ENCODE assay signal across 8 cellular contexts in the genomic region with DNA sequence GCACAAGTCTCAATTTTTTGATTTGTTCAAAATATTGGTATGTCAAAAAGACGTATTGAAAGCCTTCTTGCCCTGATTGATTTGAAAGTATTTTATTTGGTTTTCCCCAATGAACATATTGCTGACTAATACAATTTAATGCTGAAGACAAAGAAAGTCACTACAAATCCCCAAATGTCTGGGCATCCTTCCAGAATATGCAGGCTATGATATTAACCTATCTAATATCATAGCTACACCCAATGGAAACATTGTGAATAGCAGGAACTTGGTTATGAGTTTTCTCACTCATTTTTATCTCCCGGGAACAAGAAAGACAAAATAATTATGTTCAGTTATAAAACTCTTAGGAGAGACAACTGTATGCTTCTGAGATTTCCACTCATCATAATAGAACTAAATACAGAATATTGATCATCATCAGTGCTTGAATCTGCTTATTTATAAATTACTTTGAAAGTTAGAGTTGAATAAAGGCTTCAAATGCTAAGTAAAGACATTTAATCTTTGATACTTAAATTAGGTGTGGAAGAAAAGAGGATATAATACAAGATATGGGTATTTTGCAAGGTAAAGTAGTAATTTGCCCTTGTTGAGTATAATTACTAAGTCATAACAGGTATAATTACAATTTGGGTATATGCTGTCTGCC.
DNase-seq lines count a peak whose midpoint lies in the region; ATAC-seq and TF ChIP-seq lines count a peak whose summit lies in the region.

No MANE protein-coding gene starts in this region.

- CTCF ChIA-PET in Caco-2 (lab: Charles Lee): no interaction called here
- CTCF ChIA-PET in MCF 10A (lab: Yijun Ruan, JAX): interaction anchor here (0.5 to 2.8 kb wide), 16 partner anchors 10 to 1289 kb away, joined by 3 to 9 read pairs (median 3); a partner anchor contains a TSS

- POLR2A ChIA-PET in Caco-2 (lab: Charles Lee): no interaction called here
- POLR2A ChIA-PET in MCF 10A (lab: Yijun Ruan, JAX): interaction anchor here (1.1 to 11.4 kb wide), 7 partner anchors 45 to 1416 kb away, joined by 3 to 144 read pairs (median 5); a partner anchor contains a TSS

- DNase-seq in Caco-2 (peak in 1 of 2 experiments; percentile 7), NCI-H1105 (lab: John Stamatoyannopoulos, UW) (peak; percentile 63), MCF 10A (ENCODE audit: unreplicated experiment) (peak; percentile 94), myocyte (ENCODE audit: low read depth) (peak; percentile 88), iPS-NIHi11 (ENCODE audit: low spot score) (no peak), NCI-H774 (lab: John Stamatoyannopoulos, UW) (no peak), NCI-H2081 treated with DMSO at 0.1 percent for 48 hours (lab: John Stamatoyannopoulos, UW) (no peak)

- H3K4me3 ChIP-seq in Caco-2 (ENCODE audit: low read depth, low read length): no peak overlapping the region

- intact Hi-C loops in Caco-2 (cut with micrococcal nuclease; ENCODE audit: unreplicated experiment): loop anchor here (1.0 to 5.0 kb wide), 3 partner anchors 72 to 1097 kb away; no protein-coding TSS in a partner anchor
- intact Hi-C loops in MCF 10A (cut with micrococcal nuclease): loop anchor here (1.0 to 5.0 kb wide), 5 partner anchors 481 to 1287 kb away; no protein-coding TSS in a partner anchor

- no peak for ATAC-seq in HG03025 (IDR thresholded peaks at IDR 0.05; ENCODE audit: low FRiP score, unreplicated experiment)

- H3K4me1 ChIP-seq in Caco-2: no peaks in the 10 kb centered on the region

- H3K27ac Mint-ChIP-seq in Caco-2 (ENCODE audit: unreplicated experiment) (no peak overlapping the region), MCF 10A (ENCODE audit: low read depth, unreplicated experiment) (peak overlapping the region; percentile 35)

- no peaks in the 10 kb centered on the region for H3K9me3 ChIP-seq in Caco-2

- no peaks in the 10 kb centered on the region for H3K36me3 ChIP-seq in Caco-2 (ENCODE audit: control insufficient read depth, insufficient read depth, low read length)

- H3K27me3 ChIP-seq in Caco-2 (replicated peaks; ENCODE audit: control insufficient read depth, insufficient read depth, low read length): no peaks in the 10 kb centered on the region

- H3K9me3 Mint-ChIP-seq in Caco-2 (ENCODE audit: unreplicated experiment) (no peaks in the 10 kb centered on the region), MCF 10A (ENCODE audit: unreplicated experiment) (no peaks in the 10 kb centered on the region)

- H3K4me1 Mint-ChIP-seq in Caco-2 (ENCODE audit: low read depth, unreplicated experiment): no peaks in the 10 kb centered on the region
- peaks cover 17% of the 10 kb centered on the region for H3K4me1 Mint-ChIP-seq in MCF 10A (ENCODE audit: insufficient read depth, unreplicated experiment)

- H3K27me3 Mint-ChIP-seq in Caco-2 (ENCODE audit: insufficient read depth, unreplicated experiment): no peaks in the 10 kb centered on the region
- H3K27me3 Mint-ChIP-seq in MCF 10A (ENCODE audit: insufficient read depth, unreplicated experiment): no peaks in the 10 kb centered on the region

- TF ChIP-seq CTCF in Caco-2 (IDR thresholded peaks at IDR 0.05; ENCODE audit: insufficient read depth in 1 of 2, low read depth in 1 of 2, low read length in 1 of 2, severe bottlenecking in 1 of 2, unreplicated experiment in 1 of 2): peak; percentile 22 to 36
- peak; percentile 79 for TF ChIP-seq CTCF in MCF 10A (IDR thresholded peaks at IDR 0.05; ENCODE audit: unreplicated experiment)

- H3K4me3 Mint-ChIP-seq in Caco-2 (ENCODE audit: unreplicated experiment): no peak overlapping the region
- no peak overlapping the region for H3K4me3 Mint-ChIP-seq in MCF 10A (ENCODE audit: unreplicated experiment)

- no TSS peak for BruUV-seq in Caco-2 (replicated peaks; lab: Mats Ljungman, UMichigan)
- no TSS peak for BruUV-seq in MCF 10A (replicated peaks; lab: Mats Ljungman, UMichigan)

- no peaks in the 10 kb centered on the region for H3K36me3 Mint-ChIP-seq in Caco-2 (ENCODE audit: insufficient read depth, unreplicated experiment)
- H3K36me3 Mint-ChIP-seq in MCF 10A (ENCODE audit: insufficient read depth, unreplicated experiment): peaks cover 4% of the 10 kb centered on the region

Comparison
In these comparisons a context has a peak if more than half of its experiments do, and no peak if none do; other contexts are left out.
1. DNase-seq: peak in NCI-H1105 (single experiment), MCF 10A (single experiment) and myocyte (single experiment); none in iPS-NIHi11 (single experiment), NCI-H774 (single experiment) and NCI-H2081 treated with DMSO at 0.1 percent for 48 hours (single experiment).